ENCODE assay signal across 8 cellular contexts in genomic region chr2:24046599-24046929, GRCh38. TPM values are rescaled to one million over a fixed set of nuclear protein-coding genes. Genes with fewer than 3 reads are reported as not detected.
DNase-seq lines count a peak whose midpoint lies in the region; ATAC-seq and TF ChIP-seq lines count a peak whose summit lies in the region.

No MANE protein-coding gene starts in this region.

- H2BK15ac ChIP-seq in mesenchymal stem cell (ENCODE audit: low read depth, poor library complexity, severe bottlenecking), result no peak overlapping the region

- H3K36me3 ChIP-seq in cardiac muscle cell (no peaks in the 10 kb centered on the region), mesenchymal stem cell (ENCODE audit: control insufficient read depth in 1 of 2, insufficient read depth in 2 of 2, low read depth in 1 of 2, low read length in 2 of 2) (no peaks in the 10 kb centered on the region), upper lobe of right lung (no peaks in the 10 kb centered on the region)

- H2BK120ac ChIP-seq in mesenchymal stem cell (ENCODE audit: low read depth, low read length), result no peak overlapping the region

- H2AFZ ChIP-seq in mesenchymal stem cell (ENCODE audit: low read depth, low read length), result no peak overlapping the region

- H3K4me3 ChIP-seq in cardiac muscle cell (peak overlapping the region; percentile 63), astrocyte of the spinal cord (ENCODE audit: low read depth, low read length) (peak overlapping the region; percentile 95), mesenchymal stem cell (ENCODE audit: insufficient read depth in 1 of 2, low read depth in 1 of 2, low read length in 2 of 2) (peak overlapping the region in 1 of 2 experiments; percentile 95), upper lobe of right lung (peak overlapping the region; percentile 81)

- intact Hi-C loops in Right ventricle myocardium superior (cut with DNase I), result no loop called here
- intact Hi-C loops in upper lobe of right lung (cut with DNase I), result no loop called here

- H3K4me1 ChIP-seq in cardiac muscle cell (ENCODE audit: low read depth) (peaks cover 5% of the 10 kb centered on the region), mesenchymal stem cell (ENCODE audit: control insufficient read depth, insufficient read depth, low read depth, low read length) (peaks cover 6% of the 10 kb centered on the region), upper lobe of right lung (peaks cover 17% of the 10 kb centered on the region)

- no peak overlapping the region for H4K8ac ChIP-seq in mesenchymal stem cell (ENCODE audit: low read length)

- DNase-seq in cardiac muscle cell (ENCODE audit: low read depth in 1 of 2, low spot score in 1 of 2) (no peak), Right ventricle myocardium superior (no peak), astrocyte of the spinal cord (ENCODE audit: low read depth, low spot score) (no peak), mesenchymal stem cell (no peak), upper lobe of right lung (no peak), NCI-H2107 (lab: John Stamatoyannopoulos, UW) (no peak), omental fat pad (ENCODE audit: low spot score) (no peak)
- DNase-seq in stimulated activated CD4-positive, alpha-beta T cell treated with anti-CD3 and anti-CD28 coated beads, Interleukin-12 subunit alpha, Interleukin-12 subunit beta, amount 100 ng/mL, for 4 hours, result no peak

- peak overlapping the region; percentile 87 for H3K4me2 ChIP-seq in mesenchymal stem cell (ENCODE audit: low read length, poor library complexity, severe bottlenecking)

- ATAC-seq in Right ventricle myocardium superior (ENCODE audit: poor library complexity) (no peak), upper lobe of right lung (no peak), omental fat pad (ENCODE audit: low FRiP score) (no peak)

- no peak overlapping the region for H3K23ac ChIP-seq in mesenchymal stem cell (ENCODE audit: low read length in 2 of 2)

- H3K18ac ChIP-seq in mesenchymal stem cell (ENCODE audit: low read depth in 1 of 2, low read length in 2 of 2), result no peak overlapping the region

- WGBS in mesenchymal stem cell, result 0% methylated on average over 1 of the region's 2 CpGs

- in situ Hi-C loops in astrocyte of the spinal cord (cut with HindIII; ENCODE audit: low sequenced_read_pairs), result no loop called here

- H2BK5ac ChIP-seq in mesenchymal stem cell (ENCODE audit: low read depth, low read length, poor library complexity, severe bottlenecking), result no peak overlapping the region

- H3K27ac ChIP-seq in cardiac muscle cell (peak overlapping the region; percentile 85), mesenchymal stem cell (ENCODE audit: low read length, poor library complexity, severe bottlenecking) (no peak overlapping the region), upper lobe of right lung (peak overlapping the region; percentile 61)

- H4K91ac ChIP-seq in mesenchymal stem cell (ENCODE audit: low read length), result no peak overlapping the region

- H3K9me3 ChIP-seq in cardiac muscle cell (ENCODE audit: low read depth), result no peaks in the 10 kb centered on the region
- no peaks in the 10 kb centered on the region for H3K9me3 ChIP-seq in mesenchymal stem cell (ENCODE audit: control insufficient read depth, low read length)
- no peaks in the 10 kb centered on the region for H3K9me3 ChIP-seq in upper lobe of right lung

- no peak overlapping the region for H3K14ac ChIP-seq in mesenchymal stem cell (ENCODE audit: low read length in 2 of 2)

- no peak overlapping the region for H2AK5ac ChIP-seq in mesenchymal stem cell (ENCODE audit: low read length, severe bottlenecking)

- H3K27me3 ChIP-seq in cardiac muscle cell (no peaks in the 10 kb centered on the region), mesenchymal stem cell (ENCODE audit: control insufficient read depth in 1 of 2, insufficient read depth in 1 of 2, low read length in 2 of 2) (no peaks in the 10 kb centered on the region), upper lobe of right lung (no peaks in the 10 kb centered on the region)

- TF ChIP-seq CTCF in cardiac muscle cell (IDR thresholded peaks at IDR 0.05; ENCODE audit: low read depth, low read length) (no peak), astrocyte of the spinal cord (IDR thresholded peaks at IDR 0.05; ENCODE audit: low read depth, low read length) (no peak), upper lobe of right lung (IDR thresholded peaks at IDR 0.05) (no peak), omental fat pad (IDR thresholded peaks at IDR 0.05) (no peak)

- H2BK12ac ChIP-seq in mesenchymal stem cell (ENCODE audit: low read length in 2 of 2), result no peak overlapping the region

- peaks cover 11% of the 10 kb centered on the region for H3K79me1 ChIP-seq in mesenchymal stem cell (replicated peaks; ENCODE audit: low read length, poor library complexity, severe bottlenecking)

- no peak overlapping the region for H3K4ac ChIP-seq in mesenchymal stem cell (ENCODE audit: low read depth in 1 of 2, low read length in 2 of 2)

- H3K9ac ChIP-seq in mesenchymal stem cell (ENCODE audit: low read length), result peak overlapping the region; percentile 87

RNA-seq across cellular contexts. Expression of gene WDCP, which starts 0.6 kb away (rescaled TPM):
- total RNA-seq in cardiac muscle cell (7.7 and 8.1 TPM in 2 replicates), Right ventricle myocardium superior (7.3 TPM), upper lobe of right lung (9.3 TPM), omental fat pad (1 to 10 TPM; 3.7 to 7.2 (median 4.1) TPM)
- 6.8 and 8.2 TPM in 2 replicates for polyA plus RNA-seq in cardiac muscle cell
- 5.7 TPM for polyA plus RNA-seq in mesenchymal stem cell (2013, experiment 1 of 2)
- 5.7 TPM for polyA plus RNA-seq in mesenchymal stem cell (2013, experiment 2 of 2)

RNA-seq across cellular contexts. Expression of gene FKBP1B, which starts 3.0 kb away (rescaled TPM):
- 39.4 and 43.1 TPM in 2 replicates for total RNA-seq in cardiac muscle cell
- 46.3 and 63.6 TPM in 2 replicates for polyA plus RNA-seq in cardiac muscle cell
- 3.1 TPM for total RNA-seq in Right ventricle myocardium superior
- polyA plus RNA-seq in mesenchymal stem cell (2013, experiment 1 of 2), result 11.5 TPM
- 12.6 TPM for polyA plus RNA-seq in mesenchymal stem cell (2013, experiment 2 of 2)
- total RNA-seq in upper lobe of right lung, result 13.2 TPM
- total RNA-seq in omental fat pad, result 1 to 10 TPM; 4.5 to 9.6 (median 5.4) TPM

RNA-seq across cellular contexts. Expression of gene SF3B6, which starts 29.6 kb away (rescaled TPM):
- total RNA-seq in cardiac muscle cell, result 88.5 and 133 TPM in 2 replicates
- 238 and 292 TPM in 2 replicates for polyA plus RNA-seq in cardiac muscle cell
- 47.7 TPM for total RNA-seq in Right ventricle myocardium superior
- polyA plus RNA-seq in mesenchymal stem cell (2013, experiment 1 of 2), result 211 TPM
- 225 TPM for polyA plus RNA-seq in mesenchymal stem cell (2013, experiment 2 of 2)
- total RNA-seq in upper lobe of right lung, result 55.2 TPM
- total RNA-seq in omental fat pad, result 10 to 100 TPM; 80.8 to 91.4 (median 89.2) TPM

RNA-seq across cellular contexts. Expression of gene MFSD2B, which starts 36.7 kb away (rescaled TPM):
- total RNA-seq in cardiac muscle cell, result 0.14 and 0.69 TPM in 2 replicates
- 0.23 and 3.9 TPM in 2 replicates for polyA plus RNA-seq in cardiac muscle cell
- total RNA-seq in Right ventricle myocardium superior, result not detected
- 0.15 TPM for polyA plus RNA-seq in mesenchymal stem cell (2013, experiment 1 of 2)
- 0.11 TPM for polyA plus RNA-seq in mesenchymal stem cell (2013, experiment 2 of 2)
- total RNA-seq in upper lobe of right lung, result 0.35 TPM
- not detected for total RNA-seq in omental fat pad

RNA-seq across cellular contexts. Expression of gene TP53I3, which starts 38.1 kb away (rescaled TPM):
- total RNA-seq in cardiac muscle cell (25.4 and 55.5 TPM in 2 replicates), Right ventricle myocardium superior (15.4 TPM), upper lobe of right lung (44.3 TPM), omental fat pad (10 to 100 TPM; 11.3 to 44.9 (median 17.2) TPM)
- 31.6 and 70.2 TPM in 2 replicates for polyA plus RNA-seq in cardiac muscle cell
- 41.1 TPM for polyA plus RNA-seq in mesenchymal stem cell (2013, experiment 1 of 2)
- 39.5 TPM for polyA plus RNA-seq in mesenchymal stem cell (2013, experiment 2 of 2)
